Comparison of ENCODE assay signal across 12 cellular contexts in genomic region chr1:27117733-27118439, GRCh38. TPM values are rescaled to one million over a fixed set of nuclear protein-coding genes. Genes with fewer than 3 reads are reported as not detected.
DNase-seq lines count a peak whose midpoint lies in the region; ATAC-seq and TF ChIP-seq lines count a peak whose summit lies in the region.
"Had no signal": no experiment of that assay in that cellular context is flagged by ENCODE, and none has a peak within 500 bp of the region (broad histone marks: within the 10 kb centered on the region; RNA-seq: fewer than 3 reads in every experiment).

No MANE protein-coding gene starts in this region.

- no peak for TF ChIP-seq POLR2A in prostate gland (IDR thresholded peaks at IDR 0.05)

- no peaks in the 10 kb centered on the region for H3K9me2 ChIP-seq in Karpas-422 (replicated peaks; ENCODE audit: insufficient read depth, low read length)

- no peak for ATAC-seq in GM21529 (IDR thresholded peaks at IDR 0.05; ENCODE audit: unreplicated experiment)
- ATAC-seq: activated CD8-positive, alpha-beta memory T cell treated with anti-CD3 and anti-CD28 coated beads, Interleukin-2, amount 10 ng/mL, durations not matched to agents 7 days and 5 days had no signal

- peak overlapping the region; percentile 73 for H3K9ac ChIP-seq in adipocyte (ENCODE audit: low read length)
- H3K9ac ChIP-seq in fibroblast of lung (ENCODE audit: insufficient read depth, low read length), result no peak overlapping the region
- H3K9ac ChIP-seq in Karpas-422 (ENCODE audit: low read length), result no peak overlapping the region

- POLR2A ChIA-PET in AG04450 (lab: Yijun Ruan, JAX), result interaction anchor here (0.6 to 3.3 kb wide), 3 partner anchors 8 to 203 kb away, joined by 3 to 26 read pairs (median 3); partner anchors contain the start of gene SLC9A1

- peaks cover 68% of the 10 kb centered on the region for H3K4me1 ChIP-seq in adipocyte (ENCODE audit: control insufficient read depth, insufficient read depth, low read length)
- H3K4me1 ChIP-seq in fibroblast of lung (ENCODE audit: control insufficient read depth, extremely low read depth, insufficient read depth, low read length), result peaks cover 38% of the 10 kb centered on the region
- H3K4me1 ChIP-seq in prostate gland (replicated peaks), result peaks cover 7% of the 10 kb centered on the region
- peaks cover 12% of the 10 kb centered on the region for H3K4me1 ChIP-seq in Karpas-422 (ENCODE audit: low read length)
- peaks cover 32% of the 10 kb centered on the region for H3K4me1 ChIP-seq in SJCRH30

- H4K20me1 ChIP-seq in fibroblast of lung (ENCODE audit: control insufficient read depth, extremely low read depth, insufficient read depth, low read length) (no peaks in the 10 kb centered on the region), Karpas-422 (ENCODE audit: insufficient read depth, low read depth, low read length) (peaks cover 8% of the 10 kb centered on the region; the same call in 1 of the 2 replicates)

- DNase-seq in AG04450 (ENCODE audit: low read depth, low spot score) (no peak), adipocyte (ENCODE audit: low read depth) (peak; percentile 35), fibroblast of lung (ENCODE audit: low read depth in 2 of 2) (peak in 1 of 2 donors; percentile 60), prostate gland (ENCODE audit: low spot score) (no peak), Karpas-422 (no peak), SJCRH30 (no peak)
- no peak for DNase-seq in activated CD8-positive, alpha-beta memory T cell treated with anti-CD3 and anti-CD28 coated beads for 24 hours
- DNase-seq: activated CD8-positive, alpha-beta memory T cell treated with anti-CD3 and anti-CD28 coated beads, Interleukin-2, amount 10 ng/mL, durations not matched to agents 7 days and 5 days; NCI-H510A treated with DMSO at 0.1 percent for 48 hours; retina; stimulated activated CD8-positive, alpha-beta memory T cell treated with anti-CD3 and anti-CD28 coated beads, Interleukin-4, amount 100 ng/mL, for 48 hours had no signal

- peaks cover 12% of the 10 kb centered on the region for H3K79me2 ChIP-seq in fibroblast of lung (ENCODE audit: control insufficient read depth, insufficient read depth, low read length)
- H3K79me2 ChIP-seq in Karpas-422 (ENCODE audit: low read length), result peaks cover 74% of the 10 kb centered on the region

- H3K4me3 ChIP-seq in AG04450 (ENCODE audit: low read depth, low read length) (no peak overlapping the region), adipocyte (ENCODE audit: low read length) (peak overlapping the region; percentile 53), fibroblast of lung (replicated peaks in 1 of 4; ENCODE audit: control extremely low read depth in 1 of 4, insufficient read depth in 1 of 4, low read depth in 3 of 4, low read length in 4 of 4) (no peak overlapping the region), prostate gland (no peak overlapping the region), Karpas-422 (ENCODE audit: low read length) (no peak overlapping the region), SJCRH30 (no peak overlapping the region)

- peak overlapping the region; percentile 88 for H3K27ac ChIP-seq in AG04450 (ENCODE audit: low read depth, low read length)
- H3K27ac ChIP-seq in fibroblast of lung (ENCODE audit: insufficient read depth, low read length), result peak overlapping the region; percentile 84
- H3K27ac ChIP-seq in prostate gland, result peak overlapping the region; percentile 40
- no peak overlapping the region for H3K27ac ChIP-seq in Karpas-422 (ENCODE audit: low read length)
- no peak overlapping the region for H3K27ac ChIP-seq in SJCRH30

- H3K36me3 ChIP-seq in adipocyte (ENCODE audit: control insufficient read depth, insufficient read depth, low read length, severe bottlenecking) (peaks cover 12% of the 10 kb centered on the region), fibroblast of lung (ENCODE audit: control insufficient read depth, insufficient read depth, low read length) (no peaks in the 10 kb centered on the region), prostate gland (no peaks in the 10 kb centered on the region), Karpas-422 (ENCODE audit: insufficient read depth, low read length) (peaks cover 5% of the 10 kb centered on the region; the same call in 1 of the 2 replicates), SJCRH30 (peaks cover 3% of the 10 kb centered on the region; the same call in 1 of the 2 replicates)

- no peaks in the 10 kb centered on the region for H3K27me3 ChIP-seq in AG04450 (ENCODE audit: control insufficient read depth, insufficient read depth, low read length)
- no peaks in the 10 kb centered on the region for H3K27me3 ChIP-seq in adipocyte (replicated peaks; ENCODE audit: control insufficient read depth, insufficient read depth, low read length)
- no peaks in the 10 kb centered on the region for H3K27me3 ChIP-seq in fibroblast of lung (ENCODE audit: control insufficient read depth, insufficient read depth, low read length)
- no peaks in the 10 kb centered on the region for H3K27me3 ChIP-seq in prostate gland (replicated peaks; ENCODE audit: insufficient read depth)
- H3K27me3 ChIP-seq in Karpas-422 (ENCODE audit: low read length), result no peaks in the 10 kb centered on the region
- H3K27me3 ChIP-seq in SJCRH30, result no peaks in the 10 kb centered on the region

- H2AFZ ChIP-seq in fibroblast of lung (ENCODE audit: low read length) (no peak overlapping the region), Karpas-422 (ENCODE audit: low read length) (no peak overlapping the region)

- H3K4me2 ChIP-seq in fibroblast of lung (ENCODE audit: extremely low read depth, insufficient read depth, low read length), result no peak overlapping the region
- H3K4me2 ChIP-seq in Karpas-422 (ENCODE audit: low read depth, low read length, poor library complexity, severe bottlenecking), result no peak overlapping the region

- intact Hi-C loops in prostate gland (cut with DNase I), result loop anchor here (5.0 kb wide), 1 partner anchor 34 kb away; no protein-coding TSS in a partner anchor

- TF ChIP-seq CTCF in AG04450 (IDR thresholded peaks at IDR 0.05; ENCODE audit: low read depth, low read length) (no peak), fibroblast of lung (conservative IDR thresholded peaks at IDR 0.05 in 1 of 2, IDR thresholded peaks at IDR 0.05 in 1 of 2; ENCODE audit: low read depth in 1 of 2, low read length in 2 of 2) (no peak), prostate gland (IDR thresholded peaks at IDR 0.05) (no peak)

- CTCF ChIA-PET in AG04450 (lab: Charles Lee), result interaction anchor here (0.7 to 1.8 kb wide), 6 partner anchors 20 to 457 kb away, joined by 3 to 6 read pairs (median 3); partner anchors contain the start of gene SLC9A1

- WGBS in prostate gland, result 50% methylated on average over 12 of the region's 12 CpGs

- H3K9me3 ChIP-seq in AG04450 (ENCODE audit: control insufficient read depth, insufficient read depth, low read length) (no peaks in the 10 kb centered on the region), adipocyte (ENCODE audit: control insufficient read depth, low read length) (no peaks in the 10 kb centered on the region), fibroblast of lung (ENCODE audit: control insufficient read depth, insufficient read depth, low read depth, low read length) (no peaks in the 10 kb centered on the region), prostate gland (no peaks in the 10 kb centered on the region), Karpas-422 (ENCODE audit: low read length) (no peaks in the 10 kb centered on the region), SJCRH30 (replicated peaks) (no peaks in the 10 kb centered on the region)

RNA-seq across cellular contexts. Expression of gene SLC9A1, which starts 37.0 kb away (rescaled TPM):
- polyA plus RNA-seq in AG04450 (2011; rRNA removed), result 10.8 and 16.4 TPM in 2 replicates
- 13.9 and 16.0 TPM in 2 replicates for polyA minus RNA-seq in AG04450 (2011; rRNA and poly(A)+ RNA removed)
- 3.9 and 10.4 TPM in 2 replicates for total RNA-seq in fibroblast of lung
- polyA plus RNA-seq in fibroblast of lung, result 4.9 and 9.5 TPM in 2 replicates
- polyA plus RNA-seq in fibroblast of lung (2012), result 24.1 and 26.7 TPM in 2 replicates
- 102 and 135 TPM in 2 replicates for polyA minus RNA-seq in fibroblast of lung (ENCODE audit: low replicate concordance)
- total RNA-seq in prostate gland, result 10 to 100 TPM; 22.9 to 30.4 TPM
- 35.3 and 48.6 TPM in 2 replicates for total RNA-seq in Karpas-422 (2014; rRNA removed; shearing (Covaris generic); ENCODE audit: low replicate concordance)
- 7.4 and 8.4 TPM in 2 replicates for total RNA-seq in SJCRH30 (2014; rRNA removed; shearing (Covaris generic))

Comparison
In these comparisons a context has a peak if more than half of its experiments do, and no peak if none do; other contexts are left out.
1. H3K27ac ChIP-seq: peak in AG04450 (single experiment), fibroblast of lung (single experiment) and prostate gland (2 of 2); none in Karpas-422 (single experiment) and SJCRH30 (single experiment).